In genomic region chr18:9547767-9548166, GRCh38 we compare ENCODE assay signal across 32 cellular contexts.
A peak's percentile ranks its signal among the peaks of the same experiment; 100 is the strongest.
DNase-seq lines count a peak whose midpoint lies in the region; ATAC-seq and TF ChIP-seq lines count a peak whose summit lies in the region.
"Had no signal": no experiment of that assay in that cellular context is flagged by ENCODE, and none has a peak within 500 bp of the region (broad histone marks: within the 10 kb centered on the region; RNA-seq: fewer than 3 reads in every experiment).

No MANE protein-coding gene starts in this region.

- TF ChIP-seq CTCF in left lung (IDR thresholded peaks at IDR 0.05) = no peak

- peaks cover 0 to 84% of the 10 kb centered on the region in 2 donors for H3K36me3 ChIP-seq in left lung

- no peaks in the 10 kb centered on the region for H3K4me1 Mint-ChIP-seq in T-helper 2 cell treated with Interferon-gamma antibody and Interleukin-4, amounts not matched to agents 5 μg/mL and 100 μg/mL, for 36 hours (ENCODE audit: low read depth)
- H3K4me1 Mint-ChIP-seq: activated CD8-positive, alpha-beta memory T cell treated with anti-CD3 and anti-CD28 coated beads, Interleukin-2, amount 10 ng/mL, durations not matched to agents 7 days and 5 days had no signal

- ATAC-seq in left lung = peak; percentile 58
- ATAC-seq in GM19328 (IDR thresholded peaks at IDR 0.05; ENCODE audit: unreplicated experiment) = no peak
- no peak for ATAC-seq in GM21390 (IDR thresholded peaks at IDR 0.05; ENCODE audit: unreplicated experiment)
- ATAC-seq: activated CD4-positive, CD25-positive, alpha-beta regulatory T cell treated with anti-CD3 and anti-CD28 coated beads, Interleukin-2, amount 50 U/mL, for 24 hours; activated CD8-positive, alpha-beta memory T cell treated with anti-CD3 and anti-CD28 coated beads, Interleukin-2, amount 10 ng/mL, durations not matched to agents 7 days and 5 days; activated T-cell treated with anti-CD3 and anti-CD28 coated beads, Interleukin-2, amount 50 U/mL, for 4 hours; left colon; pancreas; PC-3; stimulated activated naive B cell treated with anti-CD40 and anti-IgM and Interleukin-4, amounts not matched to agents 10 μg/mL and 1 μg/mL and 100 μg/mL, for 72 hours; T-helper 17 cell had no signal

- H3K27ac ChIP-seq in left lung = no peak overlapping the region
- H3K27ac ChIP-seq: ascending aorta, coronary artery, epithelial cell of prostate, pancreas, skin epidermis had no signal

- intact Hi-C loops in left lung (cut with DNase I) = no loop called here

- no peak overlapping the region for H3K27ac Mint-ChIP-seq in T-helper 2 cell treated with Interferon-gamma antibody and Interleukin-4, amounts not matched to agents 5 μg/mL and 100 μg/mL, for 36 hours
- H3K27ac Mint-ChIP-seq: activated CD8-positive, alpha-beta memory T cell treated with anti-CD3 and anti-CD28 coated beads, Interleukin-2, amount 10 ng/mL, durations not matched to agents 7 days and 5 days; memory B cell; stimulated activated naive B cell treated with anti-CD40 and anti-IgM and Interleukin-4, amounts not matched to agents 10 μg/mL and 1 μg/mL and 100 μg/mL, for 72 hours; T-helper 17 cell; type B pancreatic cell had no signal

- no peak overlapping the region for H3K4me3 Mint-ChIP-seq in T-helper 2 cell treated with Interferon-gamma antibody and Interleukin-4, amounts not matched to agents 5 μg/mL and 100 μg/mL, for 36 hours
- H3K4me3 Mint-ChIP-seq: activated CD8-positive, alpha-beta memory T cell treated with anti-CD3 and anti-CD28 coated beads, Interleukin-2, amount 10 ng/mL, durations not matched to agents 7 days and 5 days; activated T-cell treated with anti-CD3 and anti-CD28 coated beads, Interleukin-2, amount 50 U/mL, for 4 hours; memory B cell; stimulated activated naive B cell treated with anti-CD40 and anti-IgM and Interleukin-4, amounts not matched to agents 10 μg/mL and 1 μg/mL and 100 μg/mL, for 72 hours; T-helper 17 cell; type B pancreatic cell had no signal

- H3K27me3 Mint-ChIP-seq in T-helper 2 cell treated with Interferon-gamma antibody and Interleukin-4, amounts not matched to agents 5 μg/mL and 100 μg/mL, for 36 hours (ENCODE audit: low read depth) = no peaks in the 10 kb centered on the region
- H3K27me3 Mint-ChIP-seq: activated CD8-positive, alpha-beta memory T cell treated with anti-CD3 and anti-CD28 coated beads, Interleukin-2, amount 10 ng/mL, durations not matched to agents 7 days and 5 days; memory B cell; stimulated activated naive B cell treated with anti-CD40 and anti-IgM and Interleukin-4, amounts not matched to agents 10 μg/mL and 1 μg/mL and 100 μg/mL, for 72 hours; T-helper 17 cell; type B pancreatic cell had no signal

- H3K4me1 ChIP-seq in left lung = peaks cover 0 to 11% of the 10 kb centered on the region in 2 donors
- H3K4me1 ChIP-seq: ascending aorta, pancreas had no signal

- H3K9me3 ChIP-seq in left lung = no peaks in the 10 kb centered on the region
- H3K9me3 ChIP-seq: ascending aorta, pancreas, SK-N-SH had no signal

- peak; percentile 88 for DNase-seq in DMS79 (lab: John Stamatoyannopoulos, UW)
- peak; percentile 63 for DNase-seq in NCI-H1105 treated with DMSO at 0.1 percent for 48 hours (lab: John Stamatoyannopoulos, UW)
- DNase-seq in NCI-H510A treated with DMSO at 0.1 percent for 48 hours (lab: John Stamatoyannopoulos, UW) = peak; percentile 85
- DNase-seq in left lung = no peak
- DNase-seq in T-helper 2 cell treated with Interferon-gamma antibody and Interleukin-4, amounts not matched to agents 5 μg/mL and 100 μg/mL, for 36 hours (ENCODE audit: low spot score) = no peak
- DNase-seq: activated CD4-positive, alpha-beta T cell treated with anti-CD3 and anti-CD28 coated beads, Interleukin-2, amount 50 U/mL, for 4 hours; activated CD8-positive, alpha-beta memory T cell treated with anti-CD3 and anti-CD28 coated beads, Interleukin-2, amount 10 ng/mL, durations not matched to agents 7 days and 5 days; activated T-cell treated with anti-CD3 and anti-CD28 coated beads, Interleukin-2, amount 50 U/mL, for 4 hours; C1 segment of cervical spinal cord; COR-L47; effector CD8-positive, alpha-beta T cell; GOT3; hypothalamus; KBM-7; left colon; NCI-H146; NCI-H226; NK-92 treated with Interleukin-12 subunit alpha and Interleukin-12 subunit beta, amount 100 ng/mL, for 24 hours; pancreas; PC-3; SK-N-SH; stimulated activated naive B cell treated with anti-CD40 and anti-IgM and Interleukin-4, amounts not matched to agents 10 μg/mL and 1 μg/mL and 100 μg/mL, for 72 hours; T-helper 17 cell had no signal

- H3K9me3 Mint-ChIP-seq in T-helper 2 cell treated with Interferon-gamma antibody and Interleukin-4, amounts not matched to agents 5 μg/mL and 100 μg/mL, for 36 hours = peaks cover 3% of the 10 kb centered on the region
- H3K9me3 Mint-ChIP-seq: activated T-cell treated with anti-CD3 and anti-CD28 coated beads, Interleukin-2, amount 50 U/mL, for 4 hours; memory B cell; stimulated activated naive B cell treated with anti-CD40 and anti-IgM and Interleukin-4, amounts not matched to agents 10 μg/mL and 1 μg/mL and 100 μg/mL, for 72 hours; type B pancreatic cell had no signal

- peaks cover 22% of the 10 kb centered on the region for H3K36me3 Mint-ChIP-seq in T-helper 2 cell treated with Interferon-gamma antibody and Interleukin-4, amounts not matched to agents 5 μg/mL and 100 μg/mL, for 36 hours (ENCODE audit: low read depth)

- H3K27me3 ChIP-seq in left lung = no peaks in the 10 kb centered on the region
- H3K27me3 ChIP-seq: ascending aorta, pancreas had no signal

- H3K4me3 ChIP-seq in left lung = no peak overlapping the region
- H3K4me3 ChIP-seq: ascending aorta, coronary artery, pancreas, skin epidermis had no signal

Comparison
In these comparisons a context has a peak if more than half of its experiments do, and no peak if none do; other contexts are left out.
1. DNase-seq: peak in DMS79 (single experiment), NCI-H1105 treated with DMSO at 0.1 percent for 48 hours (single experiment) and NCI-H510A treated with DMSO at 0.1 percent for 48 hours (single experiment); none in left lung (0 of 2) and T-helper 2 cell treated with Interferon-gamma antibody and Interleukin-4, amounts not matched to agents 5 μg/mL and 100 μg/mL, for 36 hours (single experiment).